ENCODE assay signal across 19 cellular contexts in the genomic region with DNA sequence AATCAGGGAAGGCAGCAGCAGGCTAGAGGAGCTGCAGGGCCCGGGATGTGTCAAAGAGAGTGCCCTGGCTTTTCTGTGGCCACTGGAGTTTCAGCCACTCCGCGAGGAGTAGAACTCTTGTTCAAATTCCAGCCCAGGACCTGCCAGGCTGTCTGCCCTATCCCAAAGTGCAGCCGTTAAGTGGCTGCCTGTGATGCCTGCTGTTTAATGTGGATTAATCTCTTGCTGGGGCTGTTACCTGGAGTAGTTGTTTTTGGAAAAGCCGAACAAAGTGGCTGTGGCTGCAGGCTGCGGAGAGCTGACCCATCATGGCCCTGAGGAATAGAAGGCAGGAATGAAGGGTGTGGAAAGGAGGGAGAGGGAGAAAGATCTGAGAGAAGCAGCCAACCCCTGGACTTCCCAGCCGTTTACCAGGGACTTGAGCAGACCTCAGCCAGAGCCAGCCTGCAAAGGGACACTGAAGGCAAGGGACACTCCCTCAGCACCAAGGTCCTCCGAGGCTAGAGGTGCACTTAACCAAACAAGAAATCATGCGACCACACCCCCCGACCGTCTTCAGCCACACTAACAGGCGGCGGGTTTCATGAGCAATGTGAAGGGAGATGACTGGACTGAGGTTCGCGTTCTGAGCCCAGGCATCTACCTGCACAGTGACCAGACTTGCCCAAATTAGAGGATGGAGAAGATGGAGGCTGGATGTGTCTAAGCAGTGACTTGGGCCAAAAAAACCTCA. TPM values are rescaled to one million over a fixed set of nuclear protein-coding genes. Genes with fewer than 3 reads are reported as not detected.
DNase-seq lines count a peak whose midpoint lies in the region; ATAC-seq and TF ChIP-seq lines count a peak whose summit lies in the region.
"Had no signal": no experiment of that assay in that cellular context is flagged by ENCODE, and none has a peak within 500 bp of the region (broad histone marks: within the 10 kb centered on the region; RNA-seq: fewer than 3 reads in every experiment).

No MANE protein-coding gene starts in this region.

- 91% methylated on average over 15 of the region's 15 CpGs for WGBS in hepatocyte (ENCODE audit: low lambda C conversion rate, missing lambda C conversion rate)

- H3K79me2 ChIP-seq in osteoblast (ENCODE audit: insufficient read depth, low read length) (peaks cover 26% of the 10 kb centered on the region), hepatocyte (peaks cover 20% of the 10 kb centered on the region)

- H3K4me2 ChIP-seq in osteoblast (ENCODE audit: insufficient read depth, low read length) = no peak overlapping the region
- no peak overlapping the region for H3K4me2 ChIP-seq in hepatocyte

- H3K4me3 Mint-ChIP-seq in activated naive CD4-positive, alpha-beta T cell treated with anti-CD3 and anti-CD28 coated beads, Interleukin-2, amount 10 ng/mL, durations not matched to agents 7 days and 5 days = peak overlapping the region; percentile 4
- peak overlapping the region in 1 of 5 experiments; percentile 67 for H3K4me3 Mint-ChIP-seq in brain
- H3K4me3 Mint-ChIP-seq: B cell had no signal

- DNase-seq in activated naive CD4-positive, alpha-beta T cell treated with anti-CD3 and anti-CD28 coated beads, Interleukin-2, amount 10 ng/mL, durations not matched to agents 7 days and 5 days = no peak
- DNase-seq in activated naive CD4-positive, alpha-beta T cell treated with Interleukin-2 at 50 U/mL for 16 hours = no peak
- DNase-seq in GM10266 (ENCODE audit: extremely low spot score) (peak; percentile 10), osteoblast (ENCODE audit: insufficient read length, low spot score, missing footprints) (peak; percentile 47), hepatocyte (ENCODE audit: low spot score) (no peak), NCI-H1436 treated with DMSO at 0.1 percent for 48 hours (lab: John Stamatoyannopoulos, UW) (no peak)
- DNase-seq: 8988T; CD4-positive, CD25-positive, alpha-beta regulatory T cell; GF-D8; NCI-H1105 treated with DMSO at 0.1 percent for 48 hours; NCI-H1694 treated with DMSO at 0.1 percent for 48 hours; NCI-H2227 treated with DMSO at 0.1 percent for 48 hours; NCI-H510A treated with DMSO at 0.1 percent for 48 hours; NCI-H774; SIG-M5 had no signal

- H3K27ac Mint-ChIP-seq in activated naive CD4-positive, alpha-beta T cell treated with anti-CD3 and anti-CD28 coated beads, Interleukin-2, amount 10 ng/mL, durations not matched to agents 7 days and 5 days = peak overlapping the region; percentile 61
- peak overlapping the region in 4 of 5 experiments; percentile 41 to 68 (median 56) for H3K27ac Mint-ChIP-seq in brain
- H3K27ac Mint-ChIP-seq: B cell had no signal

- peaks cover 18% of the 10 kb centered on the region for H4K20me1 ChIP-seq in osteoblast (ENCODE audit: insufficient read depth, low read length)
- H4K20me1 ChIP-seq in hepatocyte (ENCODE audit: insufficient read depth, poor library complexity, severe bottlenecking) = peaks cover 2% of the 10 kb centered on the region

- peaks cover 14% of the 10 kb centered on the region for H3K4me1 Mint-ChIP-seq in activated naive CD4-positive, alpha-beta T cell treated with anti-CD3 and anti-CD28 coated beads, Interleukin-2, amount 10 ng/mL, durations not matched to agents 7 days and 5 days
- H3K4me1 Mint-ChIP-seq in brain = peaks cover 35% of the 10 kb centered on the region

- peaks cover 59% of the 10 kb centered on the region for H3K36me3 ChIP-seq in osteoblast (ENCODE audit: insufficient read depth, low read length)
- peaks cover 4% of the 10 kb centered on the region for H3K36me3 ChIP-seq in hepatocyte (replicated peaks; ENCODE audit: insufficient read depth, low read depth)

- no peaks in the 10 kb centered on the region for H3K27me3 ChIP-seq in osteoblast (ENCODE audit: insufficient read depth, low read length)
- no peaks in the 10 kb centered on the region for H3K27me3 ChIP-seq in hepatocyte

- TF ChIP-seq CTCF in GM10266 (IDR thresholded peaks at IDR 0.05; ENCODE audit: control insufficient read depth, insufficient read depth, low read depth, missing control alignments) (no peak), brain (conservative IDR thresholded peaks at IDR 0.05) (no peak), osteoblast (IDR thresholded peaks at IDR 0.05; ENCODE audit: extremely low read depth, low read depth, low read length) (no peak), hepatocyte (IDR thresholded peaks at IDR 0.05; ENCODE audit: poor library complexity) (no peak)

- H3K9me3 Mint-ChIP-seq in activated naive CD4-positive, alpha-beta T cell treated with anti-CD3 and anti-CD28 coated beads, Interleukin-2, amount 10 ng/mL, durations not matched to agents 7 days and 5 days = no peaks in the 10 kb centered on the region
- no peaks in the 10 kb centered on the region for H3K9me3 Mint-ChIP-seq in brain
- H3K9me3 Mint-ChIP-seq: CD4-positive, CD25-positive, alpha-beta regulatory T cell had no signal

- ATAC-seq in HG02970 (IDR thresholded peaks at IDR 0.05; ENCODE audit: low FRiP score, unreplicated experiment) = no peak
- ATAC-seq: GM12878 had no signal

- H3K9me3 ChIP-seq in osteoblast (ENCODE audit: low read depth, low read length) (no peaks in the 10 kb centered on the region), hepatocyte (ENCODE audit: low read depth) (no peaks in the 10 kb centered on the region)

- no peaks in the 10 kb centered on the region for H3K9me2 ChIP-seq in hepatocyte (replicated peaks; ENCODE audit: insufficient read depth)

- CTCF ChIA-PET in activated naive CD4-positive, alpha-beta T cell treated with anti-CD3 and anti-CD28 coated beads, Interleukin-2, amount 10 ng/mL, durations not matched to agents 7 days and 5 days (lab: Charles Lee) = interaction anchor here (0.6 kb wide), 1 partner anchor 1051 kb away, joined by 3 read pairs; no protein-coding TSS in a partner anchor

- H3K4me3 ChIP-seq in osteoblast (ENCODE audit: insufficient read depth, low read length) (no peak overlapping the region), hepatocyte (no peak overlapping the region)
- H3K4me3 ChIP-seq: GM12878 had no signal

- no peak overlapping the region for H3K27ac ChIP-seq in osteoblast (ENCODE audit: low read depth, low read length)
- no peak overlapping the region for H3K27ac ChIP-seq in hepatocyte

- no peaks in the 10 kb centered on the region for H3K27me3 Mint-ChIP-seq in activated naive CD4-positive, alpha-beta T cell treated with anti-CD3 and anti-CD28 coated beads, Interleukin-2, amount 10 ng/mL, durations not matched to agents 7 days and 5 days
- H3K27me3 Mint-ChIP-seq in brain = peaks cover 3% of the 10 kb centered on the region
- H3K27me3 Mint-ChIP-seq: B cell; CD4-positive, CD25-positive, alpha-beta regulatory T cell had no signal

- peaks cover 42% of the 10 kb centered on the region for H3K36me3 Mint-ChIP-seq in activated naive CD4-positive, alpha-beta T cell treated with anti-CD3 and anti-CD28 coated beads, Interleukin-2, amount 10 ng/mL, durations not matched to agents 7 days and 5 days
- peaks cover 62% of the 10 kb centered on the region for H3K36me3 Mint-ChIP-seq in brain

- H2AFZ ChIP-seq in osteoblast (ENCODE audit: low read length) (no peak overlapping the region), hepatocyte (no peak overlapping the region)

- H3K4me1 ChIP-seq in osteoblast (ENCODE audit: insufficient read depth, low read length) = peaks cover 7% of the 10 kb centered on the region
- peaks cover 11% of the 10 kb centered on the region for H3K4me1 ChIP-seq in hepatocyte (ENCODE audit: insufficient read depth)

RNA-seq across cellular contexts. Expression of gene CDAN1, which starts 4.7 kb away (rescaled TPM):
- polyA plus RNA-seq in brain (ENCODE audit: insufficient read depth, low read depth, low replicate concordance) (7.9 TPM), hepatocyte (13.9 and 20.1 TPM in 2 replicates)
- total RNA-seq in osteoblast (7.6 and 9.7 TPM in 2 replicates), hepatocyte (12.3 and 14.0 TPM in 2 replicates)

Comparison
In these comparisons a context has a peak if more than half of its experiments do, and no peak if none do; other contexts are left out.
1. DNase-seq: peak in GM10266 (single experiment) and osteoblast (single experiment); none in activated naive CD4-positive, alpha-beta T cell treated with anti-CD3 and anti-CD28 coated beads, Interleukin-2, amount 10 ng/mL, durations not matched to agents 7 days and 5 days (single experiment), activated naive CD4-positive, alpha-beta T cell treated with Interleukin-2 at 50 U/mL for 16 hours (single experiment), hepatocyte (single experiment) and NCI-H1436 treated with DMSO at 0.1 percent for 48 hours (single experiment).